In genomic region chr7:26199301-26200112, GRCh38 we compare ENCODE assay signal across 8 cellular contexts. TPM values are rescaled to one million over a fixed set of nuclear protein-coding genes. Genes with fewer than 3 reads are reported as not detected.
DNase-seq lines count a peak whose midpoint lies in the region; ATAC-seq and TF ChIP-seq lines count a peak whose summit lies in the region.

No MANE protein-coding gene starts in this region.

- H3K27ac ChIP-seq in foreskin keratinocyte (peak overlapping the region; percentile 96), neutrophil (peak overlapping the region; percentile 98), temporal lobe (ENCODE audit: low read depth, low read length) (peak overlapping the region; percentile 100)

- ATAC-seq in foreskin keratinocyte (no peak), GM18520 (IDR thresholded peaks at IDR 0.05; ENCODE audit: unreplicated experiment) (no peak)

- H3K4me1 ChIP-seq in foreskin keratinocyte (peaks cover 20% of the 10 kb centered on the region), neutrophil (ENCODE audit: control insufficient read depth in 1 of 2, insufficient read depth in 1 of 2, low read depth in 1 of 2, low read length in 1 of 2) (peaks cover 61 to 64% of the 10 kb centered on the region in 2 experiments)

- TF ChIP-seq CTCF in foreskin keratinocyte (conservative IDR thresholded peaks at IDR 0.05) (no peak), neutrophil (IDR thresholded peaks at IDR 0.05) (no peak)

- peak overlapping the region; percentile 96 to 99 for H3K4me3 ChIP-seq in neutrophil (ENCODE audit: low read depth in 1 of 2, low read length in 1 of 2)

- H3K9me3 ChIP-seq in neutrophil = no peaks in the 10 kb centered on the region

- peaks cover 29% of the 10 kb centered on the region for H3K36me3 ChIP-seq in neutrophil

- H3K27me3 ChIP-seq in foreskin keratinocyte = no peaks in the 10 kb centered on the region
- H3K27me3 ChIP-seq in neutrophil = no peaks in the 10 kb centered on the region

- DNase-seq in NCI-H2029 (lab: John Stamatoyannopoulos, UW) = peak; percentile 57
- no peak for DNase-seq in NCI-H2029 treated with DMSO at 0.1 percent for 48 hours (lab: John Stamatoyannopoulos, UW)
- peak; percentile 74 for DNase-seq in OCI-M1 (lab: John Stamatoyannopoulos, UW)
- DNase-seq in activated effector memory CD4-positive, alpha-beta T cell treated with anti-CD3 and anti-CD28 coated beads, Interleukin-2, amount 50 U/mL, for 16 hours = peak; percentile 89
- no peak for DNase-seq in foreskin keratinocyte

RNA-seq across cellular contexts. Expression of gene HNRNPA2B1, which starts 1.0 kb away (rescaled TPM):
- total RNA-seq in foreskin keratinocyte (487 and 722 TPM in 2 replicates), temporal lobe (273 TPM)
- polyA plus RNA-seq in foreskin keratinocyte = 784 and 981 TPM in 2 replicates

RNA-seq across cellular contexts. Expression of gene CBX3, which starts 2.0 kb away (rescaled TPM):
- total RNA-seq in foreskin keratinocyte (180 and 185 TPM in 2 replicates), temporal lobe (166 TPM)
- polyA plus RNA-seq in foreskin keratinocyte = 138 and 166 TPM in 2 replicates

RNA-seq across cellular contexts. Expression of gene NFE2L3, which starts 47.5 kb away (rescaled TPM):
- total RNA-seq in foreskin keratinocyte (22.1 and 28.6 TPM in 2 replicates), temporal lobe (13.3 TPM)
- polyA plus RNA-seq in foreskin keratinocyte = 15.3 and 16.5 TPM in 2 replicates

Comparison
In these comparisons a context has a peak if more than half of its experiments do, and no peak if none do; other contexts are left out.
1. DNase-seq: peak in NCI-H2029 (single experiment), OCI-M1 (single experiment) and activated effector memory CD4-positive, alpha-beta T cell treated with anti-CD3 and anti-CD28 coated beads, Interleukin-2, amount 50 U/mL, for 16 hours (single experiment); none in NCI-H2029 treated with DMSO at 0.1 percent for 48 hours (single experiment) and foreskin keratinocyte (0 of 2).
2. Peak in every context shown above with its lines, with median percentiles within 50 percentile points of each other: H3K27ac ChIP-seq.